In the genomic region with DNA sequence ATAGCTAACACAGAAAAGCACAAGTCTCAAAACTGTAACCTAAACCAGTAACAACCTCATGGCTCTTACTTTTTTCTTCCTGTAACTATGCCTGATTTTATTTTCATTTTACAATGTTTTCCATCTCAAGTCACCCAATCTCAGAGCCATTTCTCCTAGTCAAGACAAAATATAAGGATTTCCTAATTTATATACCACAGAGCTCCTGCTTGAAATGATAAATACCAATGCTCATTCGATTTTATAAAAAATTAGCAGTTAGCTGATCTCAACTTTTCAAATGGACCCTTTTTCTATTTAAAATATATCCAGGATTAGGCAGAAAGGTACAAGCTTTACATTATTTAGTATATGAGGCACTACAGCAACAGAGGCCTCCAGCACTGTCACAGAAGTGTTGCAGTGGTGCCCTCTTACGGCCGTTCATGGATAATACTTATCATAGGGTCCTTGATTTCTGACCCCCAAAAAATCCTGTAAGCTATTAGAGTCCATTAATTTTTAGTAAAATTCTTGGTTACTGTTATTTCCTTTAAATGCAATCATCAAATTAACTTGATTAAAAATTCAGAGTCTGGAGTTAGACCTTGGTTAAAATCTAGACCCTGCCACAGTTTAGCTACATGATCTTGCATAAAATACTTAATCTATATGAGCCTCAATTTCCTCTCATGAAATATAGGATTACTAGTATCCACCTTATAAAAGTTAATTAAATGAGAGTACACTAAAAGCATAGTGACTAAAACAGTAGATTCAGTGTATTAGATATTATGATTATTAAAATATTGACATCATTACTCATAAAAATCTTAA, we compare ENCODE assay signal across 12 cellular contexts.
A peak's percentile ranks its signal among the peaks of the same experiment; 100 is the strongest.
DNase-seq lines count a peak whose midpoint lies in the region; ATAC-seq, FAIRE-seq and TF ChIP-seq lines count a peak whose summit lies in the region.
"Had no signal": no experiment of that assay in that cellular context is flagged by ENCODE, and none has a peak within 500 bp of the region (broad histone marks: within the 10 kb centered on the region; RNA-seq: fewer than 3 reads in every experiment).

No MANE protein-coding gene starts in this region.

- H3K4me1 ChIP-seq in SJCRH30: no peaks in the 10 kb centered on the region

- H3K4me3 ChIP-seq in bronchial epithelial cell (ENCODE audit: low read depth, low read length) (no peak overlapping the region), SJCRH30 (no peak overlapping the region)
- H3K4me3 ChIP-seq: skin epidermis had no signal

- no peak overlapping the region for H3K27ac ChIP-seq in SJCRH30
- H3K27ac ChIP-seq: skin epidermis had no signal

- no peaks in the 10 kb centered on the region for H3K9me3 ChIP-seq in SJCRH30 (replicated peaks)

- H3K27me3 ChIP-seq in bronchial epithelial cell (ENCODE audit: control insufficient read depth, insufficient read depth, low read length) (no peaks in the 10 kb centered on the region), SJCRH30 (no peaks in the 10 kb centered on the region)

- no peak for TF ChIP-seq CTCF in D721Med (IDR thresholded peaks at IDR 0.05; ENCODE audit: insufficient read depth, missing control alignments)
- TF ChIP-seq CTCF in bronchial epithelial cell (IDR thresholded peaks at IDR 0.05; ENCODE audit: insufficient read depth, low read length, severe bottlenecking): peak; percentile 28

- H3K36me3 ChIP-seq in bronchial epithelial cell (ENCODE audit: control insufficient read depth, insufficient read depth, low read length): peaks cover 6% of the 10 kb centered on the region
- H3K36me3 ChIP-seq in SJCRH30: peaks cover 70% of the 10 kb centered on the region

- FAIRE-seq in D721Med (lab: Jason Lieb, UNC) (peak; percentile 32), bronchial epithelial cell (lab: Jason Lieb, UNC) (no peak)
- FAIRE-seq: G401.6 had no signal

- ATAC-seq in GM18520 (IDR thresholded peaks at IDR 0.05; ENCODE audit: unreplicated experiment): no peak
- ATAC-seq: stimulated activated naive CD8-positive, alpha-beta T cell treated with anti-CD3 and anti-CD28 coated beads, Interleukin-15, Interleukin-2, amounts not matched to agents 100 U/mL and 50 U/mL, for 24 hours had no signal

- DNase-seq in D721Med (ENCODE audit: insufficient read length, low spot score) (no peak), NCI-H2171 treated with DMSO at 0.1 percent for 48 hours (lab: John Stamatoyannopoulos, UW) (peak; percentile 58), bronchial epithelial cell (ENCODE audit: low read depth) (peak; percentile 6), medulla oblongata (ENCODE audit: extremely low spot score) (peak; percentile 46), NCI-H1048 (lab: John Stamatoyannopoulos, UW) (no peak), SJCRH30 (no peak), NCI-H1417 treated with DMSO at 0.1 percent for 48 hours (lab: John Stamatoyannopoulos, UW) (no peak)
- DNase-seq: activated CD8-positive, alpha-beta memory T cell treated with anti-CD3 and anti-CD28 coated beads, Interleukin-2, amount 50 U/mL, for 4 hours; stimulated activated naive CD8-positive, alpha-beta T cell treated with anti-CD3 and anti-CD28 coated beads, Interleukin-15, Interleukin-2, amounts not matched to agents 100 U/mL and 50 U/mL, for 24 hours had no signal

Comparison
In these comparisons a context has a peak if more than half of its experiments do, and no peak if none do; other contexts are left out.
1. DNase-seq: peak in NCI-H2171 treated with DMSO at 0.1 percent for 48 hours (single experiment), bronchial epithelial cell (single experiment) and medulla oblongata (single experiment); none in D721Med (single experiment), NCI-H1048 (single experiment), SJCRH30 (0 of 2) and NCI-H1417 treated with DMSO at 0.1 percent for 48 hours (single experiment).